Comparison of ENCODE assay signal across 1 cellular context in the genomic region with DNA sequence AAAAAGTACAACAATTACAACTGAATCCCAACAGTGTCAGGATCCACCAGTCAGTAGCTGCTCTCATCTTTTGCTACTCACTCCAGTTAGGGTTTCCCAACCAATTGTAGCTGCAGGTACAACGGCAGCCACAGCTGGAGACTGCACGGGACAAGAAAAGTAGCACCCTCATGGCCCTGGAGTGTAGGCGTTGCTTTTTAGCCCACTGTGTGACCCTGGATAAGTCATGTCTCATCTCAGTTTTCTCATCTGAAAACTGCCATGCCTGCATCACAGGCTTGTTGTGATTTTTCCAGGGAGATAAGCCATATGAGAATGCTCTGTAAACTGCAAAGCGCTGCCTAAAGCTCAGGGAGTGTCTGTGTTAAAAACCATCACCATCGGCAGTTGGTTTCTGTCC.
TF ChIP-seq lines count a peak whose summit lies in the region.

No MANE protein-coding gene starts in this region.

TF ChIP-seq in IMR-90, 13 proteins besides CTCF, POLR2A, EP300 and RAD21:
- no peak for TF ChIP-seq BHLHE40 (IDR thresholded peaks at IDR 0.05; ENCODE audit: low read depth, low read length)
- TF ChIP-seq, protein P1, sequence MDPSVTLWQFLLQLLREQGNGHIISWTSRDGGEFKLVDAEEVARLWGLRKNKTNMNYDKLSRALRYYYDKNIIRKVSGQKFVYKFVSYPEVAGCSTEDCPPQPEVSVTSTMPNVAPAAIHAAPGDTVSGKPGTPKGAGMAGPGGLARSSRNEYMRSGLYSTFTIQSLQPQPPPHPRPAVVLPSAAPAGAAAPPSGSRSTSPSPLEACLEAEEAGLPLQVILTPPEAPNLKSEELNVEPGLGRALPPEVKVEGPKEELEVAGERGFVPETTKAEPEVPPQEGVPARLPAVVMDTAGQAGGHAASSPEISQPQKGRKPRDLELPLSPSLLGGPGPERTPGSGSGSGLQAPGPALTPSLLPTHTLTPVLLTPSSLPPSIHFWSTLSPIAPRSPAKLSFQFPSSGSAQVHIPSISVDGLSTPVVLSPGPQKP (IDR thresholded peaks at IDR 0.05; ENCODE audit: borderline replicate concordance, low read depth, low read length), result no peak
